Comparison of ENCODE assay signal across 10 cellular contexts in genomic region chr12:93990832-93991748, GRCh38.
DNase-seq lines count a peak whose midpoint lies in the region; ATAC-seq lines count a peak whose summit lies in the region.
"Had no signal": no experiment of that assay in that cellular context is flagged by ENCODE, and none has a peak within 500 bp of the region (broad histone marks: within the 10 kb centered on the region; RNA-seq: fewer than 3 reads in every experiment).

No MANE protein-coding gene starts in this region.

- ATAC-seq in sciatic nerve (peak; percentile 93), HG03025 (IDR thresholded peaks at IDR 0.05; ENCODE audit: low FRiP score, unreplicated experiment) (no peak)

- no peak overlapping the region for H3K4me3 ChIP-seq in HUES48 (ENCODE audit: low read depth, low read length)

- H3K9me3 ChIP-seq in HUES48 (ENCODE audit: control insufficient read depth, insufficient read depth, low read length), result no peaks in the 10 kb centered on the region

- peak overlapping the region; percentile 14 for H3K27ac ChIP-seq in HUES48 (ENCODE audit: low read depth, low read length)

- H3K9ac ChIP-seq in HUES48 (ENCODE audit: low read depth, low read length), result no peak overlapping the region

- H3K36me3 ChIP-seq in HUES48 (ENCODE audit: control insufficient read depth, insufficient read depth, low read length), result no peaks in the 10 kb centered on the region

- no peaks in the 10 kb centered on the region for H3K4me1 ChIP-seq in HUES48 (ENCODE audit: control insufficient read depth, insufficient read depth, low read length)

- DNase-seq in astrocyte of the hippocampus (ENCODE audit: low read depth, low spot score) (peak; percentile 66), iPS DF 19.7 (ENCODE audit: low read depth, low spot score) (peak; percentile 56), sciatic nerve (ENCODE audit: low spot score) (no peak), NOMO-1 treated with DMSO at 0.1 percent for 48 hours (lab: John Stamatoyannopoulos, UW; ENCODE audit: unreplicated experiment) (no peak), MV-4-11 (lab: John Stamatoyannopoulos, UW) (no peak), GF-D8 (lab: John Stamatoyannopoulos, UW) (no peak)
- DNase-seq: activated T-cell treated with anti-CD3 and anti-CD28 coated beads for 4 hours, NCI-H1694 had no signal

- intact Hi-C loops in sciatic nerve (cut with DNase I), result no loop called here

- no peaks in the 10 kb centered on the region for H3K27me3 ChIP-seq in HUES48 (ENCODE audit: control insufficient read depth, insufficient read depth, low read length)

Comparison
In these comparisons a context has a peak if more than half of its experiments do, and no peak if none do; other contexts are left out.
1. DNase-seq: peak in astrocyte of the hippocampus (single experiment) and iPS DF 19.7 (single experiment); none in sciatic nerve (single experiment), NOMO-1 treated with DMSO at 0.1 percent for 48 hours (single experiment), MV-4-11 (single experiment) and GF-D8 (single experiment).